11 cellular contexts compared by ENCODE assay signal in genomic region chr3:110400315-110400714, GRCh38.
"Had no signal": no experiment of that assay in that cellular context is flagged by ENCODE, and none has a peak within 500 bp of the region (broad histone marks: within the 10 kb centered on the region; RNA-seq: fewer than 3 reads in every experiment).

No MANE protein-coding gene starts in this region.

- H3K4me3 ChIP-seq: GM23248, GM23338, HAP-1 had no signal

- H3K36me3 ChIP-seq: HAP-1 had no signal

- H2AFZ ChIP-seq: GM23248 had no signal

- DNase-seq: GM23248, GOT3, H7, H9, HCEC 1CT, HFFc6 had no signal

- H3K9ac ChIP-seq: GM23248 had no signal

- H3K27ac ChIP-seq: GM23248 had no signal

- H3K4me1 ChIP-seq: HAP-1 had no signal

- ATAC-seq: GM23338, HCT116 had no signal

- H3K4me2 ChIP-seq: GM23338 had no signal

- FAIRE-seq: H1, H54 had no signal
